ENCODE assay signal across 20 cellular contexts in the genomic region with DNA sequence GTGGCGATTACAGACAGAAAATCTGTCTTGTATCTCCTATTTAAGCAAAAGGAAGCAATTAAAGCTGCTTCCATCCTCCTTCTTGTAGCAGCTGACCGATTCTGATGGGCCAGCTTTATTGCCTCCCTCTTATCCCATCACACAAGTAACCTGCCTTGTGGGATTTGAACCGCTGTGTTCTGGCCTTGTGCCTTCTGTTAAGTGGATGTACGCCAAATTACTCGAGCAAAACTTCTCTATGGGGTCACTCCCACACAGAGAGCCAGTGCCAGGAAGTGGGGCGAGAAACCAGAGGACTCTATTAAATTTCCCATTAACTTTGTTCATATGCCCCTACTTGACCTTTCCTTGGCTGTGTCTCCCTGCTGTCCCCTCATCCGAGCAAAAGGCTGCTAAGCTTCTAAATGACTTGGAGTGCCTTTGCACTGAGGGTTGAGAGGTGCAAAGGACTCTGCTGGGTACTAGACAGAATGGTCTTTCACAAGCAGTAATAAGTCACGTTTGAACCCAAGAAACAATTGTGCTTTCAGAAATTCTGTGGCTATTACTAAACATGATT.
"Had no signal": no experiment of that assay in that cellular context is flagged by ENCODE, and none has a peak within 500 bp of the region (broad histone marks: within the 10 kb centered on the region; RNA-seq: fewer than 3 reads in every experiment).

No MANE protein-coding gene starts in this region.

- ATAC-seq: naive thymus-derived CD8-positive, alpha-beta T cell had no signal

- DNase-seq: activated CD4-positive, alpha-beta memory T cell treated with anti-CD3 and anti-CD28 coated beads for 36 hours; activated effector memory CD4-positive, alpha-beta T cell treated with anti-CD3 and anti-CD28 coated beads, Interleukin-2, amount 50 U/mL, for 16 hours; activated T-cell treated with anti-CD3 and anti-CD28 coated beads, Interleukin-2, amount 50 U/mL, for 48 hours; adrenal gland; caudate nucleus; effector CD4-positive, alpha-beta T cell; esophagus squamous epithelium; left cardiac atrium; mammary epithelial cell; naive thymus-derived CD8-positive, alpha-beta T cell; occipital lobe; SK-N-SH; stimulated activated CD4-positive, alpha-beta T cell treated with anti-CD3 and anti-CD28 coated beads, Interleukin-2, amount 100 ng/mL, for 24 hours; stomach; T-helper 1 cell; T1000 had no signal

- H3K4me1 Mint-ChIP-seq: activated naive CD4-positive, alpha-beta T cell treated with anti-CD3 and anti-CD28 coated beads, Interleukin-2, amount 50 U/mL, for 24 hours; naive thymus-derived CD8-positive, alpha-beta T cell had no signal

- H3K36me3 Mint-ChIP-seq: activated CD4-positive, alpha-beta memory T cell treated with anti-CD3 and anti-CD28 coated beads for 36 hours; activated naive CD4-positive, alpha-beta T cell treated with anti-CD3 and anti-CD28 coated beads, Interleukin-2, amount 50 U/mL, for 24 hours had no signal

- H3K9me3 Mint-ChIP-seq: activated CD4-positive, alpha-beta memory T cell treated with anti-CD3 and anti-CD28 coated beads for 36 hours; activated naive CD4-positive, alpha-beta T cell treated with anti-CD3 and anti-CD28 coated beads, Interleukin-2, amount 50 U/mL, for 24 hours had no signal

- H3K27ac Mint-ChIP-seq: activated CD4-positive, alpha-beta memory T cell treated with anti-CD3 and anti-CD28 coated beads for 36 hours; activated naive CD4-positive, alpha-beta T cell treated with anti-CD3 and anti-CD28 coated beads, Interleukin-2, amount 50 U/mL, for 24 hours; naive thymus-derived CD8-positive, alpha-beta T cell; progenitor cell of endocrine pancreas had no signal

- H3K27me3 Mint-ChIP-seq: activated CD4-positive, alpha-beta memory T cell treated with anti-CD3 and anti-CD28 coated beads for 36 hours; activated naive CD4-positive, alpha-beta T cell treated with anti-CD3 and anti-CD28 coated beads, Interleukin-2, amount 50 U/mL, for 24 hours; naive thymus-derived CD8-positive, alpha-beta T cell; progenitor cell of endocrine pancreas had no signal

- H3K4me3 ChIP-seq: adrenal gland, coronary artery, esophagus squamous epithelium, stomach, thoracic aorta had no signal

- H3K4me3 Mint-ChIP-seq: activated CD4-positive, alpha-beta memory T cell treated with anti-CD3 and anti-CD28 coated beads for 36 hours; activated naive CD4-positive, alpha-beta T cell treated with anti-CD3 and anti-CD28 coated beads, Interleukin-2, amount 50 U/mL, for 24 hours; naive thymus-derived CD8-positive, alpha-beta T cell had no signal
